Comparison of ENCODE assay signal across 9 cellular contexts in genomic region chr7:116229359-116229758, GRCh38. TPM values are rescaled to one million over a fixed set of nuclear protein-coding genes. Genes with fewer than 3 reads are reported as not detected.
DNase-seq lines count a peak whose midpoint lies in the region; ATAC-seq, FAIRE-seq and TF ChIP-seq lines count a peak whose summit lies in the region.
"Had no signal": no experiment of that assay in that cellular context is flagged by ENCODE, and none has a peak within 500 bp of the region (broad histone marks: within the 10 kb centered on the region; RNA-seq: fewer than 3 reads in every experiment).

No MANE protein-coding gene starts in this region.

- peak; percentile 48 for DNase-seq in GM12865 (ENCODE audit: low read depth)
- no peak for DNase-seq in memory B cell (ENCODE audit: low spot score in 2 of 2)
- no peak for DNase-seq in D721Med (ENCODE audit: insufficient read length, low spot score)
- no peak for DNase-seq in lower leg skin (ENCODE audit: low spot score in 2 of 2)
- no peak for DNase-seq in NCI-H226
- DNase-seq in dorsolateral prefrontal cortex: no peak
- DNase-seq: stimulated activated CD4-positive, alpha-beta T cell treated with anti-CD3 and anti-CD28 coated beads, Interleukin-1b, Interleukin-23, amount 100 ng/mL, for 48 hours had no signal

- peaks cover 52% of the 10 kb centered on the region for H3K4me1 Mint-ChIP-seq in memory B cell

- FAIRE-seq in D721Med (lab: Jason Lieb, UNC): no peak

- H3K9me3 Mint-ChIP-seq in memory B cell: no peaks in the 10 kb centered on the region

- ATAC-seq in GM21515 (IDR thresholded peaks at IDR 0.05; ENCODE audit: unreplicated experiment) (peak; percentile 55), HG03575 (IDR thresholded peaks at IDR 0.05; ENCODE audit: extremely low read depth, insufficient number of reproducible peaks, low FRiP score, unreplicated experiment) (peak; percentile 42), memory B cell (ENCODE audit: low read depth) (peak; percentile 29)

- H3K27ac ChIP-seq in dorsolateral prefrontal cortex: no peak overlapping the region

- intact Hi-C loops in lower leg skin (cut with DNase I; ENCODE audit: low total_unique reads) (no loop called here), dorsolateral prefrontal cortex (cut with DNase I) (no loop called here)

- no peak overlapping the region for H3K4me3 Mint-ChIP-seq in memory B cell

- TF ChIP-seq CTCF in GM12865 (IDR thresholded peaks at IDR 0.05; ENCODE audit: insufficient read depth, low read depth, low read length, missing control alignments) (no peak), D721Med (IDR thresholded peaks at IDR 0.05; ENCODE audit: insufficient read depth, missing control alignments) (no peak), lower leg skin (IDR thresholded peaks at IDR 0.05) (no peak), dorsolateral prefrontal cortex (IDR thresholded peaks at IDR 0.05 in 54 of 56, conservative IDR thresholded peaks at IDR 0.05 in 2 of 56; ENCODE audit: low read depth in 1 of 56, partially characterized antibody in 56 of 56) (no peak)

- peaks cover 0 to 4% (median 0%) of the 10 kb centered on the region in 45 donors for H3K27me3 ChIP-seq in dorsolateral prefrontal cortex

- no peak for TF ChIP-seq POLR2A in lower leg skin (IDR thresholded peaks at IDR 0.05)

- peak overlapping the region; percentile 85 for H3K27ac Mint-ChIP-seq in memory B cell

- H3K27me3 Mint-ChIP-seq in memory B cell: no peaks in the 10 kb centered on the region

- H3K36me3 Mint-ChIP-seq in memory B cell: no peaks in the 10 kb centered on the region

- H3K4me3 ChIP-seq in GM12865 (ENCODE audit: low read depth, low read length) (no peak overlapping the region), lower leg skin (ENCODE audit: low read depth, poor library complexity, severe bottlenecking) (no peak overlapping the region), dorsolateral prefrontal cortex (no peak overlapping the region)

RNA-seq across cellular contexts. Expression of gene TES, which starts 19.0 kb away (rescaled TPM):
- total RNA-seq in lower leg skin: 10 to 100 TPM; 34.1 to 61.5 (median 46.5) TPM
- 1 to 10 TPM in 112 of 120 experiments, under 1 TPM in 8; 0.41 to 10.0 (median 2.9) TPM for total RNA-seq in dorsolateral prefrontal cortex
